20 cellular contexts compared by ENCODE assay signal in the genomic region with DNA sequence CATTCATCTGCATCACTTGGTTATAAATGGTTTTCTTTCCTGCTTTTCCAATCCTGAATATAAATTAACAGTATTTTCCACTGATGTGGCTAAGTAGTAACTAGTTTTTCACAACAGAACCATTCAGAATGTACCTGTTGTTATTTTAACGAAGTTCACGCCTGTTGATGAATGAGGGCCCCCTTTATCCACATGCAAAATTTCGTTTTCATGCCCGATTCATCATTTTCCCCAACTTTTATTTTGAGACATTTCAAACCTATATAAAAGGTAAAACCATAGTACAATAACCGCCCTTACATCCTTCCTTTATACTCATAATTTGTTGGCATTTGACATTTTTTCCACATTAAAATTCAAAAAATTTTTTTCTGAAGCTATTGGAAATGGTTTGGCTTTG. TPM values are rescaled to one million over a fixed set of nuclear protein-coding genes. Genes with fewer than 3 reads are reported as not detected.
"Had no signal": no experiment of that assay in that cellular context is flagged by ENCODE, and none has a peak within 500 bp of the region (broad histone marks: within the 10 kb centered on the region; RNA-seq: fewer than 3 reads in every experiment).

No MANE protein-coding gene starts in this region.

- ATAC-seq: body of pancreas; foreskin keratinocyte; heart right ventricle; naive thymus-derived CD4-positive, alpha-beta T cell; psoas muscle had no signal

- H3K9me3 Mint-ChIP-seq: activated B cell treated with CpG ODN at 0.5 μM for 24 hours; activated CD4-positive, alpha-beta T cell treated with anti-CD3 and anti-CD28 coated beads, Interleukin-2, amount 10 ng/mL, durations not matched to agents 7 days and 5 days; mesothelial cell of epicardium; neural progenitor cell had no signal

- H3K36me3 Mint-ChIP-seq: mesothelial cell of epicardium; naive thymus-derived CD4-positive, alpha-beta T cell; neural progenitor cell had no signal

- DNase-seq: activated B cell treated with CpG ODN at 0.5 μM for 24 hours; activated CD4-positive, alpha-beta T cell treated with anti-CD3 and anti-CD28 coated beads, Interleukin-2, amount 10 ng/mL, durations not matched to agents 7 days and 5 days; activated CD8-positive, alpha-beta memory T cell treated with anti-CD3 and anti-CD28 coated beads, Interleukin-2, amount 50 U/mL, for 4 hours; adrenal gland; aorta; body of pancreas; dermis blood vessel endothelial cell; effector CD4-positive, alpha-beta T cell; foreskin keratinocyte; heart right ventricle; occipital lobe; psoas muscle; sigmoid colon; small intestine; stimulated activated naive CD4-positive, alpha-beta T cell; trophoblast cell had no signal

- H3K4me3 Mint-ChIP-seq: activated B cell treated with CpG ODN at 0.5 μM for 24 hours; activated CD4-positive, alpha-beta T cell treated with anti-CD3 and anti-CD28 coated beads, Interleukin-2, amount 10 ng/mL, durations not matched to agents 7 days and 5 days; mesothelial cell of epicardium; naive thymus-derived CD4-positive, alpha-beta T cell; neural progenitor cell; T-helper 2 cell treated with Interferon-gamma antibody and Interleukin-4, amounts not matched to agents 5 μg/mL and 100 μg/mL, for 36 hours had no signal

- H3K27ac Mint-ChIP-seq: activated B cell treated with CpG ODN at 0.5 μM for 24 hours; activated CD4-positive, alpha-beta T cell treated with anti-CD3 and anti-CD28 coated beads, Interleukin-2, amount 10 ng/mL, durations not matched to agents 7 days and 5 days; mesothelial cell of epicardium; naive thymus-derived CD4-positive, alpha-beta T cell; T-helper 2 cell treated with Interferon-gamma antibody and Interleukin-4, amounts not matched to agents 5 μg/mL and 100 μg/mL, for 36 hours had no signal

- H3K4me1 Mint-ChIP-seq: activated CD4-positive, alpha-beta T cell treated with anti-CD3 and anti-CD28 coated beads, Interleukin-2, amount 10 ng/mL, durations not matched to agents 7 days and 5 days had no signal

RNA-seq across cellular contexts. Expression of a gene that starts 38.7 kb away (rescaled TPM):
- total RNA-seq: activated CD4-positive, alpha-beta T cell treated with anti-CD3 and anti-CD28 coated beads, Interleukin-2, amount 10 ng/mL, durations not matched to agents 7 days and 5 days; psoas muscle had no signal
